ENCODE assay signal across 1 cellular context in the genomic region with DNA sequence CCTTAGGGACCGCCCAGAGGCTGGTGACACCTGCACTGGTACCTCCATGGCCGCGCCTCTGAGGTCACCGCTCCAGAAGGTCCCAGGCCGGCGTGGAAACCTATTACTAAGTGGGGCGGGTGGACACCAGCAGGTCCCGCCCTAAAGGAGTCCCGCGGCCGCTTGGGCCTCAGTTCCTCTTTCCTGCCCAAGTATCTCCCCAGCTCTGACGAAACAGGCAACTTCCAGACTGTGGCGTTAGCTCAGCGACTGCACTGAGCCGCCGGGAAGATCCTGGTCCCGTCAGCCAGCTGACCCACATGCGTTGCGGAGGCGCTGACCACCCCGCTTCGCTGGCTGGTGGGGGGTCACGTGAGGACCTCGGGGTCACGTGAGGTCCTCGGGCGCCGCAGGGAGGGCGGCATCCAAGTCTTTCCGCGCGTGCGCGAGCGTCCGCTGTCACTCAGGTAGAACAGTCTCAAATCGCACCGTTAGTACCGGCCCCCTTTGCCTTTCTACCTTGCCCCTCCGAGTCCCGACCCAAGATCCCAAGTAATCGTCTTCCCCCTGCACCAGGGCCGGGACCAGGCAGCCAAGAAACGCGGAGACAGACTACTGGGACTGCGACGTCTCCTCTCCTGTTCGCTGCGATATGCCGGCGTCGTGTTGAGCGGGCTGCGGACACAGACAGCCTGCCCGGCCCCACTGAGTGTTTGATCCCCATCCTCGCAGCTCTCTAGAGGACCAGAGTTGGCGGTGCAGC.
TF ChIP-seq lines count a peak whose summit lies in the region.

No MANE protein-coding gene starts in this region.

TF ChIP-seq in HEK293, 187 proteins besides CTCF, POLR2A, EP300 and RAD21 (continued from another document and continues in another):
- TF ChIP-seq ZNF571 (tag by site-specific recombination; IDR thresholded peaks at IDR 0.05) = no peak
- TF ChIP-seq KLF8 (tag by site-specific recombination; IDR thresholded peaks at IDR 0.05) = peak; percentile 80
- peak; percentile 85 for TF ChIP-seq ZNF777 (tag by site-specific recombination; IDR thresholded peaks at IDR 0.05; ENCODE audit: borderline replicate concordance)
- TF ChIP-seq ZNF707 (tag by site-specific recombination; IDR thresholded peaks at IDR 0.05) = no peak
- no peak for TF ChIP-seq ZNF292 (tag by site-specific recombination; IDR thresholded peaks at IDR 0.05; ENCODE audit: borderline replicate concordance, low read depth)
- TF ChIP-seq HOXC10 (CRISPR knock-in tag; IDR thresholded peaks at IDR 0.05) = no peak
- TF ChIP-seq ZSCAN16 (tag by site-specific recombination; IDR thresholded peaks at IDR 0.05) = no peak
- TF ChIP-seq, protein P1, sequence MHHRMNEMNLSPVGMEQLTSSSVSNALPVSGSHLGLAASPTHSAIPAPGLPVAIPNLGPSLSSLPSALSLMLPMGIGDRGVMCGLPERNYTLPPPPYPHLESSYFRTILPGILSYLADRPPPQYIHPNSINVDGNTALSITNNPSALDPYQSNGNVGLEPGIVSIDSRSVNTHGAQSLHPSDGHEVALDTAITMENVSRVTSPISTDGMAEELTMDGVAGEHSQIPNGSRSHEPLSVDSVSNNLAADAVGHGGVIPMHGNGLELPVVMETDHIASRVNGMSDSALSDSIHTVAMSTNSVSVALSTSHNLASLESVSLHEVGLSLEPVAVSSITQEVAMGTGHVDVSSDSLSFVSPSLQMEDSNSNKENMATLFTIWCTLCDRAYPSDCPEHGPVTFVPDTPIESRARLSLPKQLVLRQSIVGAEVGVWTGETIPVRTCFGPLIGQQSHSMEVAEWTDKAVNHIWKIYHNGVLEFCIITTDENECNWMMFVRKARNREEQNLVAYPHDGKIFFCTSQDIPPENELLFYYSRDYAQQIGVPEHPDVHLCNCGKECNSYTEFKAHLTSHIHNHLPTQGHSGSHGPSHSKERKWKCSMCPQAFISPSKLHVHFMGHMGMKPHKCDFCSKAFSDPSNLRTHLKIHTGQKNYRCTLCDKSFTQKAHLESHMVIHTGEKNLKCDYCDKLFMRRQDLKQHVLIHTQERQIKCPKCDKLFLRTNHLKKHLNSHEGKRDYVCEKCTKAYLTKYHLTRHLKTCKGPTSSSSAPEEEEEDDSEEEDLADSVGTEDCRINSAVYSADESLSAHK (tag by site-specific recombination; IDR thresholded peaks at IDR 0.05) = no peak
- TF ChIP-seq GLIS1 (tag by site-specific recombination; IDR thresholded peaks at IDR 0.05) = peak; percentile 38; the same call in 1 of the 2 replicates
- peak; percentile 30; the same call in 1 of the 2 replicates for TF ChIP-seq ZNF843 (tag by site-specific recombination; IDR thresholded peaks at IDR 0.05)
- no peak for TF ChIP-seq ZFP41 (tag by site-specific recombination; IDR thresholded peaks at IDR 0.05; ENCODE audit: borderline replicate concordance)
- peak; percentile 34; the same call in 1 of the 2 replicates for TF ChIP-seq KLF16 (tag by site-specific recombination; IDR thresholded peaks at IDR 0.05)
- no peak for TF ChIP-seq SALL2 (tag by site-specific recombination; IDR thresholded peaks at IDR 0.05; ENCODE audit: borderline replicate concordance)
- no peak for TF ChIP-seq ZNF19 (tag by site-specific recombination; IDR thresholded peaks at IDR 0.05; ENCODE audit: low read depth)
- no peak for TF ChIP-seq ZNF658 (tag by site-specific recombination; IDR thresholded peaks at IDR 0.05)
- TF ChIP-seq, protein P2, sequence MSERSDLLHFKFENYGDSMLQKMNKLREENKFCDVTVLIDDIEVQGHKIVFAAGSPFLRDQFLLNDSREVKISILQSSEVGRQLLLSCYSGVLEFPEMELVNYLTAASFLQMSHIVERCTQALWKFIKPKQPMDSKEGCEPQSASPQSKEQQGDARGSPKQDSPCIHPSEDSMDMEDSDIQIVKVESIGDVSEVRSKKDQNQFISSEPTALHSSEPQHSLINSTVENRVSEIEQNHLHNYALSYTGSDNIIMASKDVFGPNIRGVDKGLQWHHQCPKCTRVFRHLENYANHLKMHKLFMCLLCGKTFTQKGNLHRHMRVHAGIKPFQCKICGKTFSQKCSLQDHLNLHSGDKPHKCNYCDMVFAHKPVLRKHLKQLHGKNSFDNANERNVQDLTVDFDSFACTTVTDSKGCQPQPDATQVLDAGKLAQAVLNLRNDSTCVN (tag by site-specific recombination; optimal IDR thresholded peaks at IDR 0.05) = peak; percentile 56
- no peak for TF ChIP-seq ZNF132 (tag by site-specific recombination; IDR thresholded peaks at IDR 0.05; ENCODE audit: borderline replicate concordance)
- TF ChIP-seq KLF9 (tag by site-specific recombination; IDR thresholded peaks at IDR 0.05; ENCODE audit: low read depth) = peak; percentile 60; the same call in 1 of the 2 replicates
- no peak for TF ChIP-seq ZNF169 (tag by site-specific recombination; IDR thresholded peaks at IDR 0.05)
- TF ChIP-seq ZNF394 (tag by site-specific recombination; IDR thresholded peaks at IDR 0.05; ENCODE audit: borderline replicate concordance) = no peak
- no peak for TF ChIP-seq GFI1B (tag by site-specific recombination; IDR thresholded peaks at IDR 0.05)
- no peak for TF ChIP-seq YY1 (tag by site-specific recombination; IDR thresholded peaks at IDR 0.05)
- no peak for TF ChIP-seq ZNF274 (IDR thresholded peaks at IDR 0.05; ENCODE audit: low read length)
- no peak for TF ChIP-seq ZNF274 (tag by site-specific recombination; IDR thresholded peaks at IDR 0.05; ENCODE audit: borderline replicate concordance)
- peak; percentile 20; the same call in 1 of the 2 replicates for TF ChIP-seq ZNF610 (tag by site-specific recombination; IDR thresholded peaks at IDR 0.05; ENCODE audit: borderline replicate concordance)
- TF ChIP-seq ZNF114 (tag by site-specific recombination; IDR thresholded peaks at IDR 0.05) = no peak
- TF ChIP-seq ZNF621 (tag by site-specific recombination; IDR thresholded peaks at IDR 0.05) = no peak
- no peak for TF ChIP-seq ZNF239 (tag by site-specific recombination; IDR thresholded peaks at IDR 0.05)
- TF ChIP-seq, protein P3, sequence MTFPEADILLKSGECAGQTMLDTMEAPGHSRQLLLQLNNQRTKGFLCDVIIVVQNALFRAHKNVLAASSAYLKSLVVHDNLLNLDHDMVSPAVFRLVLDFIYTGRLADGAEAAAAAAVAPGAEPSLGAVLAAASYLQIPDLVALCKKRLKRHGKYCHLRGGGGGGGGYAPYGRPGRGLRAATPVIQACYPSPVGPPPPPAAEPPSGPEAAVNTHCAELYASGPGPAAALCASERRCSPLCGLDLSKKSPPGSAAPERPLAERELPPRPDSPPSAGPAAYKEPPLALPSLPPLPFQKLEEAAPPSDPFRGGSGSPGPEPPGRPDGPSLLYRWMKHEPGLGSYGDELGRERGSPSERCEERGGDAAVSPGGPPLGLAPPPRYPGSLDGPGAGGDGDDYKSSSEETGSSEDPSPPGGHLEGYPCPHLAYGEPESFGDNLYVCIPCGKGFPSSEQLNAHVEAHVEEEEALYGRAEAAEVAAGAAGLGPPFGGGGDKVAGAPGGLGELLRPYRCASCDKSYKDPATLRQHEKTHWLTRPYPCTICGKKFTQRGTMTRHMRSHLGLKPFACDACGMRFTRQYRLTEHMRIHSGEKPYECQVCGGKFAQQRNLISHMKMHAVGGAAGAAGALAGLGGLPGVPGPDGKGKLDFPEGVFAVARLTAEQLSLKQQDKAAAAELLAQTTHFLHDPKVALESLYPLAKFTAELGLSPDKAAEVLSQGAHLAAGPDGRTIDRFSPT (tag by site-specific recombination; IDR thresholded peaks at IDR 0.05) = 0 out of 2 replicates have a peak, but pooled peaks have one; percentile 20
- peak; percentile 67 for TF ChIP-seq ZNF600 (tag by site-specific recombination; IDR thresholded peaks at IDR 0.05)
- peak; percentile 78; the same call in 1 of the 2 replicates for TF ChIP-seq BCL11B (tag by site-specific recombination; IDR thresholded peaks at IDR 0.05; ENCODE audit: low read depth)
- peak; percentile 70; the same call in 1 of the 2 replicates for TF ChIP-seq ZNF501 (tag by site-specific recombination; IDR thresholded peaks at IDR 0.05)
- TF ChIP-seq ZNF341 (tag by site-specific recombination; IDR thresholded peaks at IDR 0.05; ENCODE audit: low read depth) = peak; percentile 29; the same call in 1 of the 2 replicates
- TF ChIP-seq, protein P4, sequence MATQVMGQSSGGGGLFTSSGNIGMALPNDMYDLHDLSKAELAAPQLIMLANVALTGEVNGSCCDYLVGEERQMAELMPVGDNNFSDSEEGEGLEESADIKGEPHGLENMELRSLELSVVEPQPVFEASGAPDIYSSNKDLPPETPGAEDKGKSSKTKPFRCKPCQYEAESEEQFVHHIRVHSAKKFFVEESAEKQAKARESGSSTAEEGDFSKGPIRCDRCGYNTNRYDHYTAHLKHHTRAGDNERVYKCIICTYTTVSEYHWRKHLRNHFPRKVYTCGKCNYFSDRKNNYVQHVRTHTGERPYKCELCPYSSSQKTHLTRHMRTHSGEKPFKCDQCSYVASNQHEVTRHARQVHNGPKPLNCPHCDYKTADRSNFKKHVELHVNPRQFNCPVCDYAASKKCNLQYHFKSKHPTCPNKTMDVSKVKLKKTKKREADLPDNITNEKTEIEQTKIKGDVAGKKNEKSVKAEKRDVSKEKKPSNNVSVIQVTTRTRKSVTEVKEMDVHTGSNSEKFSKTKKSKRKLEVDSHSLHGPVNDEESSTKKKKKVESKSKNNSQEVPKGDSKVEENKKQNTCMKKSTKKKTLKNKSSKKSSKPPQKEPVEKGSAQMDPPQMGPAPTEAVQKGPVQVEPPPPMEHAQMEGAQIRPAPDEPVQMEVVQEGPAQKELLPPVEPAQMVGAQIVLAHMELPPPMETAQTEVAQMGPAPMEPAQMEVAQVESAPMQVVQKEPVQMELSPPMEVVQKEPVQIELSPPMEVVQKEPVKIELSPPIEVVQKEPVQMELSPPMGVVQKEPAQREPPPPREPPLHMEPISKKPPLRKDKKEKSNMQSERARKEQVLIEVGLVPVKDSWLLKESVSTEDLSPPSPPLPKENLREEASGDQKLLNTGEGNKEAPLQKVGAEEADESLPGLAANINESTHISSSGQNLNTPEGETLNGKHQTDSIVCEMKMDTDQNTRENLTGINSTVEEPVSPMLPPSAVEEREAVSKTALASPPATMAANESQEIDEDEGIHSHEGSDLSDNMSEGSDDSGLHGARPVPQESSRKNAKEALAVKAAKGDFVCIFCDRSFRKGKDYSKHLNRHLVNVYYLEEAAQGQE (tag by site-specific recombination; IDR thresholded peaks at IDR 0.05) = no peak; the same call in 1 of the 2 replicates
- no peak for TF ChIP-seq ZNF211 (tag by site-specific recombination; IDR thresholded peaks at IDR 0.05; ENCODE audit: low read depth)
- TF ChIP-seq ZNF596 (tag by site-specific recombination; IDR thresholded peaks at IDR 0.05) = no peak
- no peak for TF ChIP-seq MEIS1 (CRISPR knock-in tag; IDR thresholded peaks at IDR 0.05; ENCODE audit: borderline replicate concordance)
- TF ChIP-seq TRIM28 (IDR thresholded peaks at IDR 0.05; ENCODE audit: borderline replicate concordance, low read length) = no peak
- no peak for TF ChIP-seq ZNF837 (tag by site-specific recombination; IDR thresholded peaks at IDR 0.05)
- no peak for TF ChIP-seq ZNF747 (tag by site-specific recombination; IDR thresholded peaks at IDR 0.05)
- no peak for TF ChIP-seq ZNF660 (tag by site-specific recombination; IDR thresholded peaks at IDR 0.05)
- no peak for TF ChIP-seq ZSCAN23 (tag by site-specific recombination; IDR thresholded peaks at IDR 0.05)
- no peak for TF ChIP-seq TCF7L2 (IDR thresholded peaks at IDR 0.05; ENCODE audit: borderline replicate concordance, low read depth, low read length)
- TF ChIP-seq, protein P5, sequence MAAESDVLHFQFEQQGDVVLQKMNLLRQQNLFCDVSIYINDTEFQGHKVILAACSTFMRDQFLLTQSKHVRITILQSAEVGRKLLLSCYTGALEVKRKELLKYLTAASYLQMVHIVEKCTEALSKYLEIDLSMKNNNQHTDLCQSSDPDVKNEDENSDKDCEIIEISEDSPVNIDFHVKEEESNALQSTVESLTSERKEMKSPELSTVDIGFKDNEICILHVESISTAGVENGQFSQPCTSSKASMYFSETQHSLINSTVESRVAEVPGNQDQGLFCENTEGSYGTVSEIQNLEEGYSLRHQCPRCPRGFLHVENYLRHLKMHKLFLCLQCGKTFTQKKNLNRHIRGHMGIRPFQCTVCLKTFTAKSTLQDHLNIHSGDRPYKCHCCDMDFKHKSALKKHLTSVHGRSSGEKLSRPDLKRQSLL (tag by site-specific recombination; IDR thresholded peaks at IDR 0.05) = no peak
- no peak for TF ChIP-seq ZNF791 (tag by site-specific recombination; IDR thresholded peaks at IDR 0.05)
- TF ChIP-seq PRDM1 (tag by site-specific recombination; IDR thresholded peaks at IDR 0.05) = no peak
- TF ChIP-seq ZNF626 (tag by site-specific recombination; IDR thresholded peaks at IDR 0.05) = no peak
- TF ChIP-seq ZNF677 (tag by site-specific recombination; IDR thresholded peaks at IDR 0.05) = no peak
- TF ChIP-seq GLI4 (tag by site-specific recombination; IDR thresholded peaks at IDR 0.05) = no peak
- TF ChIP-seq ZNF629 (tag by site-specific recombination; IDR thresholded peaks at IDR 0.05) = 0 out of 2 replicates have a peak, but pooled peaks have one; percentile 30
- TF ChIP-seq SP7 (tag by site-specific recombination; IDR thresholded peaks at IDR 0.05) = peak; percentile 52
- TF ChIP-seq ZNF354C (tag by site-specific recombination; IDR thresholded peaks at IDR 0.05; ENCODE audit: borderline replicate concordance, low read depth) = no peak
- TF ChIP-seq, protein P6, sequence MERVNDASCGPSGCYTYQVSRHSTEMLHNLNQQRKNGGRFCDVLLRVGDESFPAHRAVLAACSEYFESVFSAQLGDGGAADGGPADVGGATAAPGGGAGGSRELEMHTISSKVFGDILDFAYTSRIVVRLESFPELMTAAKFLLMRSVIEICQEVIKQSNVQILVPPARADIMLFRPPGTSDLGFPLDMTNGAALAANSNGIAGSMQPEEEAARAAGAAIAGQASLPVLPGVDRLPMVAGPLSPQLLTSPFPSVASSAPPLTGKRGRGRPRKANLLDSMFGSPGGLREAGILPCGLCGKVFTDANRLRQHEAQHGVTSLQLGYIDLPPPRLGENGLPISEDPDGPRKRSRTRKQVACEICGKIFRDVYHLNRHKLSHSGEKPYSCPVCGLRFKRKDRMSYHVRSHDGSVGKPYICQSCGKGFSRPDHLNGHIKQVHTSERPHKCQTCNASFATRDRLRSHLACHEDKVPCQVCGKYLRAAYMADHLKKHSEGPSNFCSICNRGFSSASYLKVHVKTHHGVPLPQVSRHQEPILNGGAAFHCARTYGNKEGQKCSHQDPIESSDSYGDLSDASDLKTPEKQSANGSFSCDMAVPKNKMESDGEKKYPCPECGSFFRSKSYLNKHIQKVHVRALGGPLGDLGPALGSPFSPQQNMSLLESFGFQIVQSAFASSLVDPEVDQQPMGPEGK (tag by site-specific recombination; IDR thresholded peaks at IDR 0.05) = peak; percentile 75
- no peak for TF ChIP-seq ZNF830 (tag by site-specific recombination; IDR thresholded peaks at IDR 0.05; ENCODE audit: low read depth)
- no peak for TF ChIP-seq ZFP37 (tag by site-specific recombination; IDR thresholded peaks at IDR 0.05)
- TF ChIP-seq KLF7 (tag by site-specific recombination; IDR thresholded peaks at IDR 0.05; ENCODE audit: borderline replicate concordance) = peak; percentile 15; the same call in 1 of the 2 replicates
